19 cellular contexts compared by ENCODE assay signal in the genomic region with DNA sequence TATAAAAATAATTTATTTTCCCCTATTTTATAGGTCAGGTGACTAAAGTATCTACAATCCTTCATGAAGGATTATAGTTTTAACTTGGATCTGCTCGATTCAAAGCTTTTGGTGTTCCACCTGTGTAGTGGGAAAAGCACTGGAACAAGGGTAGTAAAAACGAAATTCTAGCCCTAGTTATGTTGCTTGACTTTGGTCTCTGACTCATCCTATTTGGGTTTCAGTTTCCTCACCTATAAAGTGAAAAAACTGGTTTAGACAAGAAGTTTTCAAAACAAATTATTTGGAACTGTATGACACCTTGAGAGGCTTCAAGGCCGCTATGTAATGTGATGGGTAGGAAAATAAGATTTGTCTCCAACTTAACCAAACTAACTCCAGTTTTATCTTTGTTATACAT.
"Had no signal": no experiment of that assay in that cellular context is flagged by ENCODE, and none has a peak within 500 bp of the region (broad histone marks: within the 10 kb centered on the region; RNA-seq: fewer than 3 reads in every experiment).

No MANE protein-coding gene starts in this region.

- H3K27me3 Mint-ChIP-seq: activated B cell treated with CpG ODN at 0.5 μM for 24 hours; activated CD4-positive, alpha-beta T cell treated with anti-CD3 and anti-CD28 coated beads, Interleukin-2, amount 10 ng/mL, durations not matched to agents 24 days and 14 days; activated T-helper 17 cell treated with anti-CD3 and anti-CD28 coated beads, Interleukin-2, amount 50 U/mL, for 72 hours; stimulated activated naive CD8-positive, alpha-beta T cell treated with anti-CD3 and anti-CD28 coated beads, Interleukin-15, amount 100 ng/mL, for 72 hours had no signal

- H3K9me3 Mint-ChIP-seq: activated B cell treated with CpG ODN at 0.5 μM for 24 hours; activated CD4-positive, alpha-beta T cell treated with anti-CD3 and anti-CD28 coated beads, Interleukin-2, amount 10 ng/mL, durations not matched to agents 24 days and 14 days; activated naive CD4-positive, alpha-beta T cell treated with anti-CD3 and anti-CD28 coated beads for 36 hours; mesothelial cell of epicardium; neural progenitor cell; stimulated activated naive CD8-positive, alpha-beta T cell treated with anti-CD3 and anti-CD28 coated beads, Interleukin-15, amount 100 ng/mL, for 72 hours had no signal

- H3K27ac ChIP-seq: cardiac muscle cell, esophagus muscularis mucosa, neural progenitor cell, parathyroid adenoma, right atrium auricular region, skin epidermis, testis, upper lobe of right lung had no signal

- H2AFZ ChIP-seq: neural progenitor cell, parathyroid adenoma had no signal

- H3K27ac Mint-ChIP-seq: activated B cell treated with CpG ODN at 0.5 μM for 24 hours; activated CD4-positive, alpha-beta T cell treated with anti-CD3 and anti-CD28 coated beads, Interleukin-2, amount 10 ng/mL, durations not matched to agents 24 days and 14 days; activated naive CD4-positive, alpha-beta T cell treated with anti-CD3 and anti-CD28 coated beads for 36 hours; activated T-helper 17 cell treated with anti-CD3 and anti-CD28 coated beads, Interleukin-2, amount 50 U/mL, for 72 hours; mesothelial cell of epicardium; neural progenitor cell; stimulated activated naive CD8-positive, alpha-beta T cell treated with anti-CD3 and anti-CD28 coated beads, Interleukin-15, amount 100 ng/mL, for 72 hours had no signal

- H3K4me1 ChIP-seq: neural progenitor cell, parathyroid adenoma, right atrium auricular region, testis, upper lobe of right lung had no signal

- DNase-seq: activated B cell treated with CpG ODN at 0.5 μM for 24 hours; activated CD4-positive, alpha-beta T cell treated with anti-CD3 and anti-CD28 coated beads, Interleukin-2, amount 10 ng/mL, durations not matched to agents 24 days and 14 days; activated CD8-positive, alpha-beta memory T cell treated with anti-CD3 and anti-CD28 coated beads for 24 hours; activated naive CD4-positive, alpha-beta T cell treated with anti-CD3 and anti-CD28 coated beads for 36 hours; activated T-cell treated with anti-CD3 and anti-CD28 coated beads for 4 hours; hypothalamus; kidney glomerular epithelial cell; stimulated activated CD4-positive, alpha-beta T cell treated with anti-CD3 and anti-CD28 coated beads, Interleukin-4, amount 100 ng/mL, for 4 hours; stimulated activated naive CD8-positive, alpha-beta T cell treated with anti-CD3 and anti-CD28 coated beads, Interleukin-15, amount 100 ng/mL, for 72 hours; testis; upper lobe of right lung had no signal

- H3K36me3 ChIP-seq: cardiac muscle cell, esophagus muscularis mucosa, neural progenitor cell, right atrium auricular region, upper lobe of right lung had no signal

- H3K4me1 Mint-ChIP-seq: activated B cell treated with CpG ODN at 0.5 μM for 24 hours; activated CD4-positive, alpha-beta T cell treated with anti-CD3 and anti-CD28 coated beads, Interleukin-2, amount 10 ng/mL, durations not matched to agents 24 days and 14 days; activated T-helper 17 cell treated with anti-CD3 and anti-CD28 coated beads, Interleukin-2, amount 50 U/mL, for 72 hours; mesothelial cell of epicardium; neural progenitor cell; stimulated activated naive CD8-positive, alpha-beta T cell treated with anti-CD3 and anti-CD28 coated beads, Interleukin-15, amount 100 ng/mL, for 72 hours had no signal

- ATAC-seq: activated T-helper 17 cell treated with anti-CD3 and anti-CD28 coated beads, Interleukin-2, amount 50 U/mL, for 72 hours; stimulated activated naive CD8-positive, alpha-beta T cell treated with anti-CD3 and anti-CD28 coated beads, Interleukin-15, amount 100 ng/mL, for 72 hours; upper lobe of right lung had no signal

- H3K4me3 ChIP-seq: cardiac muscle cell, esophagus muscularis mucosa, neural progenitor cell, right atrium auricular region, skin epidermis, testis, upper lobe of right lung had no signal

- H3K79me2 ChIP-seq: parathyroid adenoma had no signal

- H3K4me3 Mint-ChIP-seq: activated B cell treated with CpG ODN at 0.5 μM for 24 hours; activated CD4-positive, alpha-beta T cell treated with anti-CD3 and anti-CD28 coated beads, Interleukin-2, amount 10 ng/mL, durations not matched to agents 24 days and 14 days; activated naive CD4-positive, alpha-beta T cell treated with anti-CD3 and anti-CD28 coated beads for 36 hours; activated T-helper 17 cell treated with anti-CD3 and anti-CD28 coated beads, Interleukin-2, amount 50 U/mL, for 72 hours; mesothelial cell of epicardium; neural progenitor cell; stimulated activated naive CD8-positive, alpha-beta T cell treated with anti-CD3 and anti-CD28 coated beads, Interleukin-15, amount 100 ng/mL, for 72 hours had no signal

- H3K9me3 ChIP-seq: esophagus muscularis mucosa, right atrium auricular region, testis, upper lobe of right lung had no signal

- H3K9ac ChIP-seq: neural progenitor cell, parathyroid adenoma had no signal

- H3K27me3 ChIP-seq: cardiac muscle cell, esophagus muscularis mucosa, neural progenitor cell, right atrium auricular region, testis, upper lobe of right lung had no signal

- H3K36me3 Mint-ChIP-seq: mesothelial cell of epicardium, neural progenitor cell had no signal

- H3K4me2 ChIP-seq: neural progenitor cell had no signal
